ENCODE assay signal across 8 cellular contexts in the genomic region with DNA sequence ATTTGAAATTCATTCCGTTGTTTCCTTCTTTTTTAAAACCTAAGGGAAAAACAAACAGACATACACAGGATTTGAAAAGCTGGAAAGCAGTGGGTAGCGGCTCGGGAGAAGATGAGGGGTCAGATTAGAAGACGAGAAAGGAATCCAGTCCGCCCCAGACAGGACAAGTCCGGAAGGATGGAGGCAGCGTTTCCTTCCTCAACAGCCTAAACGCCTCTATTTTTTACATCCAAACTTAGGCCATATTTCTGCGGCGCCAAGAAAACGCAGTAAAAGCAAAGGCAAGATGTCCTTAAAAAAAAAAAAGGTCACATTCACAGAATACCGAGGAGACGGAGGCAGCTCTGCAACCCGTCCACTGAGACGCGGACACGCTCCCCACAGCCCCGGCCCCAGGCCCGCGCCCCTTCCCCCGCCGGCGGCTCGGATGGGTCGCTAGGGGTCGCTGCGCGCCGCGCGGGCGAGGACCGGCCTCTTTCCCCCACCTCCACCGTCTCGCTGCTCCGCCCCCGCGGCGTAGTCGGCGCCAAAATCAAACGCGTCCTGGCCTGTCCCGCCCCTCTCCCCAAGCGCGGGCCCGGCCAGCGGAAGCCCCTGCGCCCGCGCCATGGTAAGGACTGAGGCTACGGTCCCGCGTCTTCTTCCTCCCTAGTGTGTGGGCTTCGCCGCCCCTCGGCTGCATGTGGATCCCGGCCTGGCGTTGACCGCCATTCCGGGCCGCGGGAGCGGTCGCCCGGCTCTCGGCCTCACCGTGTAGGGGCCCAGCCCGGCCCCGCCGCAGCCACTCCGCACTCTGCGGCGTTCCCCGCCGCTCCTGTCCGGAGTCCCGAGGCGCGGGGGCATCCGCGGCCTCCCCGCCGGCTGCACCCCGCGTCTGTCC. TPM values are rescaled to one million over a fixed set of nuclear protein-coding genes. Genes with fewer than 3 reads are reported as not detected.
DNase-seq lines count a peak whose midpoint lies in the region; ATAC-seq, FAIRE-seq and TF ChIP-seq lines count a peak whose summit lies in the region.

A gene with protein sequence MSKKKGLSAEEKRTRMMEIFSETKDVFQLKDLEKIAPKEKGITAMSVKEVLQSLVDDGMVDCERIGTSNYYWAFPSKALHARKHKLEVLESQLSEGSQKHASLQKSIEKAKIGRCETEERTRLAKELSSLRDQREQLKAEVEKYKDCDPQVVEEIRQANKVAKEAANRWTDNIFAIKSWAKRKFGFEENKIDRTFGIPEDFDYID (plus strand): TSS at position 558 of the 880 bp plus-strand sequence. CDS start 50 bp downstream, at position 608.

- H4K20me1 ChIP-seq in OCI-LY1 (ENCODE audit: insufficient read depth, low read length) (no peaks in the 10 kb centered on the region), endothelial cell of umbilical vein (replicated peaks; ENCODE audit: control insufficient read depth, extremely low read depth, insufficient read depth, low read length) (no peaks in the 10 kb centered on the region)

- peak within 1 kb of the TSS; percentile 93 for H3K9ac ChIP-seq in HUES6 (ENCODE audit: low read length)
- peak within 1 kb of the TSS; percentile 99 for H3K9ac ChIP-seq in OCI-LY1 (ENCODE audit: low read length)
- H3K9ac ChIP-seq in endothelial cell of umbilical vein (replicated peaks; ENCODE audit: extremely low read depth, insufficient read depth, low read length): peak within 1 kb of the TSS; percentile 68

- H3K4me1 ChIP-seq in HUES6 (ENCODE audit: control insufficient read depth, insufficient read depth, low read length) (peaks cover 30% of the 10 kb centered on the region), OCI-LY1 (ENCODE audit: insufficient read depth, low read length, severe bottlenecking) (peaks cover 80% of the 10 kb centered on the region), endothelial cell of umbilical vein (ENCODE audit: control insufficient read depth, extremely low read depth, insufficient read depth, low read length) (peaks cover 25% of the 10 kb centered on the region)

- no peaks in the 10 kb centered on the region for H3K9me1 ChIP-seq in endothelial cell of umbilical vein (replicated peaks; ENCODE audit: control insufficient read depth, extremely low read depth, insufficient read depth, low read length)

- peak; percentile 87 for TF ChIP-seq CTCF in OCI-LY1 (IDR thresholded peaks at IDR 0.05; ENCODE audit: low read length)
- peak; percentile 77 to 87 for TF ChIP-seq CTCF in endothelial cell of umbilical vein (IDR thresholded peaks at IDR 0.05; ENCODE audit: extremely low read depth in 1 of 2, insufficient read depth in 1 of 2, low read depth in 1 of 2, low read length in 2 of 2)

- peak; percentile 41 for DNase-seq in DMS 273 treated with DMSO at 0.1 percent for 48 hours (lab: John Stamatoyannopoulos, UW)
- DNase-seq in activated CD8-positive, alpha-beta memory T cell treated with anti-CD3 and anti-CD28 coated beads, Interleukin-2, amount 50 U/mL, for 24 hours (ENCODE audit: extremely low read depth): peak; percentile 76
- peak; percentile 77 for DNase-seq in endothelial cell of umbilical vein (ENCODE audit: low read depth, low spot score)
- DNase-seq in midbrain (lab: John Stamatoyannopoulos, UW): peak; percentile 79
- DNase-seq in stimulated activated CD8-positive, alpha-beta memory T cell treated with anti-CD3 and anti-CD28 coated beads, Interleukin-2, amount 100 ng/mL, for 1 hour (ENCODE audit: low read depth in 2 of 2): peak; percentile 75 to 83

- H3K4me3 ChIP-seq in HUES6 (ENCODE audit: low read depth, low read length): peak within 1 kb of the TSS; percentile 57
- peak within 1 kb of the TSS; percentile 82 for H3K4me3 ChIP-seq in OCI-LY1 (ENCODE audit: low read depth, low read length, poor library complexity, severe bottlenecking)
- H3K4me3 ChIP-seq in endothelial cell of umbilical vein (replicated peaks in 1 of 3; ENCODE audit: insufficient read depth in 1 of 3, low read depth in 1 of 3, low read length in 3 of 3): peak within 1 kb of the TSS; percentile 54 to 82 (median 76)

- H3K27ac ChIP-seq in HUES6 (ENCODE audit: low read depth, low read length) (peak within 1 kb of the TSS; percentile 93), OCI-LY1 (ENCODE audit: low read depth, low read length, poor library complexity, severe bottlenecking) (peak within 1 kb of the TSS; percentile 100), endothelial cell of umbilical vein (ENCODE audit: insufficient read depth, low read depth, low read length) (peak within 1 kb of the TSS; percentile 78)

- CTCF ChIA-PET in endothelial cell of umbilical vein (lab: Charles Lee): interaction anchor here (0.6 to 6.9 kb wide), 6 partner anchors 14 to 229 kb away, joined by 3 to 129 read pairs (median 4); no protein-coding TSS in a partner anchor

- H3K79me2 ChIP-seq in OCI-LY1 (ENCODE audit: insufficient read depth, low read length) (peaks cover 35% of the 10 kb centered on the region), endothelial cell of umbilical vein (ENCODE audit: control insufficient read depth, insufficient read depth, low read length) (peaks cover 4% of the 10 kb centered on the region)

- peak; percentile 18 for FAIRE-seq in endothelial cell of umbilical vein (lab: Jason Lieb, UNC)

- dilution Hi-C loops in endothelial cell of umbilical vein (cut with MboI; ENCODE audit: extremely low pct_ligation_motif_present, low sequenced_read_pairs): no loop called here

- ATAC-seq in GM21423 (IDR thresholded peaks at IDR 0.05; ENCODE audit: unreplicated experiment): peak; percentile 78

- no peak for TF ChIP-seq POLR2A in endothelial cell of umbilical vein (IDR thresholded peaks at IDR 0.05; ENCODE audit: low read depth, low read length)

- H3K9me3 ChIP-seq in HUES6 (ENCODE audit: control insufficient read depth, insufficient read depth, low read depth, low read length): no peaks in the 10 kb centered on the region
- H3K9me3 ChIP-seq in OCI-LY1 (ENCODE audit: low read length): no peaks in the 10 kb centered on the region
- no peaks in the 10 kb centered on the region for H3K9me3 ChIP-seq in endothelial cell of umbilical vein (replicated peaks; ENCODE audit: control insufficient read depth, insufficient read depth, low read length)

- no peaks in the 10 kb centered on the region; the same call in 1 of the 2 replicates for H3F3A ChIP-seq in OCI-LY1 (ENCODE audit: insufficient read depth, low read length)

- H3K36me3 ChIP-seq in HUES6 (ENCODE audit: control insufficient read depth, insufficient read depth, low read length) (no peaks in the 10 kb centered on the region), OCI-LY1 (ENCODE audit: insufficient read depth, low read length) (no peaks in the 10 kb centered on the region), endothelial cell of umbilical vein (ENCODE audit: control insufficient read depth in 2 of 2, extremely low read depth in 1 of 2, insufficient read depth in 2 of 2, low read length in 2 of 2) (no peaks in the 10 kb centered on the region)

- H2AFZ ChIP-seq in OCI-LY1 (ENCODE audit: low read length) (no peak within 1 kb of the TSS), endothelial cell of umbilical vein (ENCODE audit: low read depth, low read length) (peak within 1 kb of the TSS; percentile 91)

- POLR2A ChIA-PET in endothelial cell of umbilical vein (lab: Charles Lee): no interaction called here

- no peaks in the 10 kb centered on the region for H3K9me2 ChIP-seq in OCI-LY1 (ENCODE audit: low read depth, low read length)

- H3K4me2 ChIP-seq in OCI-LY1 (ENCODE audit: low read length) (peak within 1 kb of the TSS; percentile 72), endothelial cell of umbilical vein (ENCODE audit: insufficient read depth, low read length) (peak within 1 kb of the TSS; percentile 83)

- intact Hi-C loops in endothelial cell of umbilical vein (cut with micrococcal nuclease): loop anchor here (1.0 to 2.0 kb wide), 7 partner anchors 88 to 406 kb away; no protein-coding TSS in a partner anchor

- no peaks in the 10 kb centered on the region for H3K27me3 ChIP-seq in HUES6 (ENCODE audit: control insufficient read depth, insufficient read depth, low read length)
- no peaks in the 10 kb centered on the region for H3K27me3 ChIP-seq in OCI-LY1 (ENCODE audit: insufficient read depth, low read length)
- no peaks in the 10 kb centered on the region for H3K27me3 ChIP-seq in endothelial cell of umbilical vein (ENCODE audit: control insufficient read depth in 2 of 2, insufficient read depth in 2 of 2, low read length in 2 of 2)

- TSS peak; percentile 55 for BruUV-seq in endothelial cell of umbilical vein (replicated peaks; lab: Mats Ljungman, UMichigan)

TF ChIP-seq in endothelial cell of umbilical vein, 7 proteins besides CTCF, POLR2A, EP300 and RAD21:
- TF ChIP-seq, protein P1, sequence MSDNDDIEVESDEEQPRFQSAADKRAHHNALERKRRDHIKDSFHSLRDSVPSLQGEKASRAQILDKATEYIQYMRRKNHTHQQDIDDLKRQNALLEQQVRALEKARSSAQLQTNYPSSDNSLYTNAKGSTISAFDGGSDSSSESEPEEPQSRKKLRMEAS (IDR thresholded peaks at IDR 0.05; ENCODE audit: insufficient read depth, insufficient read length): peak; percentile 5
- TF ChIP-seq MYC (IDR thresholded peaks at IDR 0.05; ENCODE audit: low read depth, low read length) (no peak), JUN (IDR thresholded peaks at IDR 0.05; ENCODE audit: borderline replicate concordance, insufficient read depth, insufficient read length, low read depth) (no peak), GATA2 (IDR thresholded peaks at IDR 0.05; ENCODE audit: insufficient read depth, insufficient read length, low read depth, low read length) (no peak), POLR2AphosphoS5 (IDR thresholded peaks at IDR 0.05; ENCODE audit: insufficient read depth, low read depth, low read length) (peak; percentile 27), EZH2 (IDR thresholded peaks at IDR 0.05; ENCODE audit: borderline replicate concordance, low read depth, low read length, severe bottlenecking) (no peak), FOS (IDR thresholded peaks at IDR 0.05; ENCODE audit: borderline replicate concordance, insufficient read depth, low read length) (no peak)

RNA-seq across cellular contexts. Expression of the gene that starts here (rescaled TPM):
- 7.7 and 8.2 TPM in 2 replicates for total RNA-seq in endothelial cell of umbilical vein
- polyA plus RNA-seq in endothelial cell of umbilical vein: 0.32 and 0.66 TPM in 2 replicates
- 1.9 and 2.5 TPM in 2 replicates for polyA plus RNA-seq in endothelial cell of umbilical vein (2011; cell fraction: cytosol; rRNA removed)
- polyA plus RNA-seq in endothelial cell of umbilical vein (2011; cell fraction: nucleus; rRNA removed): 1.8 and 2.4 TPM in 2 replicates
- 1.9 and 6.5 TPM in 2 replicates for polyA plus RNA-seq in endothelial cell of umbilical vein (2012)
- polyA minus RNA-seq in endothelial cell of umbilical vein: 0.72 TPM in 1 of 2 replicates, not detected in the other
- polyA minus RNA-seq in endothelial cell of umbilical vein (2011; cell fraction: cytosol; rRNA and poly(A)+ RNA removed): 2.6 TPM
- 0.96 and 1.1 TPM in 2 replicates for polyA minus RNA-seq in endothelial cell of umbilical vein (2011; cell fraction: nucleus; rRNA and poly(A)+ RNA removed)

Comparison
In these comparisons a context has a peak if more than half of its experiments do, and no peak if none do; other contexts are left out.
1. Peak in every context shown above with its lines: DNase-seq, ATAC-seq, H3K4me3 ChIP-seq and H3K27ac ChIP-seq.